Comparison of ENCODE assay signal across 10 cellular contexts in the genomic region with DNA sequence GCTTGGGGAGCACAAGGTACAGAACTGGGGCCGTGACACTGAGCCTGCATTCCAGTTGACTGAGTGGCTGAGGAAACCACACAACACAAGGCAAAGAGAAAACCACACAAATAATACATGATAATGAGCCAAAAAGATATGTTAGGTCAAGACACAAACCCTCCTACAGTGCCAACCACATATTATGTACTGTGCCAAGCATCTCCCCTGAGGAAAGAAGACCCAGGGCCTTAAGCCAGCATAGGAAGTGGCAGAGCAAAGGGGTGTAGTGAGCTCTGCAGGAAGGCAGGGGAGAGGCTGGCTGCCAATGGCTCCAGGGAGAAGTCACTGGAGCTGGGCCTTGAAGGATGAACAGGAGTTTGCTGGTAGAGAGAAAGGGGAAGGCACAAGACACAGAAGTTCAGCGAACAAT. TPM values are rescaled to one million over a fixed set of nuclear protein-coding genes. Genes with fewer than 3 reads are reported as not detected.
DNase-seq lines count a peak whose midpoint lies in the region; ATAC-seq, FAIRE-seq and TF ChIP-seq lines count a peak whose summit lies in the region.
"Had no signal": no experiment of that assay in that cellular context is flagged by ENCODE, and none has a peak within 500 bp of the region (broad histone marks: within the 10 kb centered on the region; RNA-seq: fewer than 3 reads in every experiment).

No MANE protein-coding gene starts in this region.

- H3K36me3 ChIP-seq in astrocyte (ENCODE audit: insufficient read depth, low read length), result no peaks in the 10 kb centered on the region

- no peak for ATAC-seq in GM18517 (IDR thresholded peaks at IDR 0.05; ENCODE audit: unreplicated experiment)
- ATAC-seq in HG02798 (IDR thresholded peaks at IDR 0.05; ENCODE audit: poor library complexity, unreplicated experiment), result no peak

- H3K9ac ChIP-seq in astrocyte (ENCODE audit: low read length), result no peak overlapping the region

- peaks cover 22% of the 10 kb centered on the region for H3K4me1 Mint-ChIP-seq in astrocyte (ENCODE audit: low read depth, unreplicated experiment)

- H3K9me3 ChIP-seq in astrocyte (ENCODE audit: insufficient read depth, low read depth, low read length), result no peaks in the 10 kb centered on the region

- no peak overlapping the region for H3K27ac ChIP-seq in astrocyte (ENCODE audit: low read depth, low read length)

- no peak overlapping the region for H2AFZ ChIP-seq in astrocyte (ENCODE audit: low read depth, low read length)

- H3K27me3 Mint-ChIP-seq in astrocyte (ENCODE audit: low read depth, unreplicated experiment), result no peaks in the 10 kb centered on the region

- H3K27ac Mint-ChIP-seq in astrocyte (ENCODE audit: unreplicated experiment), result peak overlapping the region; percentile 19

- no peak for TF ChIP-seq CTCF in astrocyte (IDR thresholded peaks at IDR 0.05; ENCODE audit: insufficient read depth, low read depth, low read length)

- H3K4me2 ChIP-seq in astrocyte (ENCODE audit: low read length), result no peak overlapping the region

- H3K4me3 ChIP-seq in astrocyte (ENCODE audit: insufficient read depth, low read depth, low read length), result no peak overlapping the region

- DNase-seq in COLO829 (ENCODE audit: low spot score) (peak; percentile 33), LHCN-M2 (ENCODE audit: low read depth) (peak; percentile 96), astrocyte (ENCODE audit: low read depth) (peak; percentile 64), myocyte (ENCODE audit: low read depth) (peak; percentile 89), NCI-H146 (lab: John Stamatoyannopoulos, UW) (no peak)
- DNase-seq in activated effector memory CD4-positive, alpha-beta T cell treated with Interleukin-2 at 50 U/mL for 16 hours, result no peak
- DNase-seq: NCI-H510A had no signal

- H3K4me1 ChIP-seq in astrocyte (ENCODE audit: insufficient read depth, low read length), result peaks cover 11% of the 10 kb centered on the region

- H3K9me3 Mint-ChIP-seq in astrocyte (ENCODE audit: unreplicated experiment), result no peaks in the 10 kb centered on the region

- H3K36me3 Mint-ChIP-seq in astrocyte (ENCODE audit: low read depth, unreplicated experiment), result peaks cover 14% of the 10 kb centered on the region

- H3K79me2 ChIP-seq in astrocyte (ENCODE audit: insufficient read depth, low read length), result no peaks in the 10 kb centered on the region

- FAIRE-seq in astrocyte (lab: Jason Lieb, UNC), result peak; percentile 63
- FAIRE-seq: islet of Langerhans had no signal

- H3K4me3 Mint-ChIP-seq in astrocyte (ENCODE audit: unreplicated experiment), result peak overlapping the region; percentile 29

- H3K27me3 ChIP-seq in astrocyte (ENCODE audit: insufficient read depth, low read length), result no peaks in the 10 kb centered on the region

- peaks cover 59% of the 10 kb centered on the region for H4K20me1 ChIP-seq in astrocyte (ENCODE audit: insufficient read depth, low read length)

RNA-seq across cellular contexts. Expression of gene CTNNBIP1, which starts 28.2 kb away (rescaled TPM):
- total RNA-seq in LHCN-M2 (2014; rRNA removed) (18.0 and 23.3 TPM in 2 replicates), astrocyte (49.9 and 53.7 TPM in 2 replicates), myocyte (19.6 and 26.0 TPM in 2 replicates)
- polyA plus RNA-seq in LHCN-M2 (2012), result 10.7 TPM
- 23.9 TPM for polyA plus RNA-seq in myocyte (2012)

RNA-seq across cellular contexts. Expression of gene CLSTN1, which starts 58.1 kb away (rescaled TPM):
- total RNA-seq in LHCN-M2 (2014; rRNA removed) (30.8 and 32.3 TPM in 2 replicates), astrocyte (181 and 197 TPM in 2 replicates), myocyte (17.1 and 23.5 TPM in 2 replicates)
- 41.5 TPM for polyA plus RNA-seq in LHCN-M2 (2012)
- 71.5 TPM for polyA plus RNA-seq in myocyte (2012)

Comparison
In these comparisons a context has a peak if more than half of its experiments do, and no peak if none do; other contexts are left out.
1. DNase-seq: peak in COLO829 (single experiment), LHCN-M2 (single experiment), astrocyte (single experiment) and myocyte (single experiment); none in activated effector memory CD4-positive, alpha-beta T cell treated with Interleukin-2 at 50 U/mL for 16 hours (single experiment) and NCI-H146 (single experiment).